ENCODE assay signal across 9 cellular contexts in genomic region chr13:53151692-53152421, GRCh38.
DNase-seq lines count a peak whose midpoint lies in the region; ATAC-seq and TF ChIP-seq lines count a peak whose summit lies in the region.
"Had no signal": no experiment of that assay in that cellular context is flagged by ENCODE, and none has a peak within 500 bp of the region (broad histone marks: within the 10 kb centered on the region; RNA-seq: fewer than 3 reads in every experiment).

No MANE protein-coding gene starts in this region.

- H3K4me3 ChIP-seq in thoracic aorta = no peak overlapping the region

- peaks cover 2% of the 10 kb centered on the region for H3K4me1 Mint-ChIP-seq in activated T-cell treated with anti-CD3 and anti-CD28 coated beads, Interleukin-2, amount 50 U/mL, for 24 hours (ENCODE audit: low read depth)
- H3K4me1 Mint-ChIP-seq in brain = peaks cover 15% of the 10 kb centered on the region

- no peaks in the 10 kb centered on the region for H3K9me3 ChIP-seq in thoracic aorta

- peaks cover 6% of the 10 kb centered on the region for H3K9me3 Mint-ChIP-seq in activated T-cell treated with anti-CD3 and anti-CD28 coated beads, Interleukin-2, amount 50 U/mL, for 24 hours
- peaks cover 0 to 7% (median 3%) of the 10 kb centered on the region in 5 experiments for H3K9me3 Mint-ChIP-seq in brain

- H3K27ac ChIP-seq in thoracic aorta = no peak overlapping the region

- no peak overlapping the region for H3K4me3 Mint-ChIP-seq in activated T-cell treated with anti-CD3 and anti-CD28 coated beads, Interleukin-2, amount 50 U/mL, for 24 hours
- H3K4me3 Mint-ChIP-seq in brain = no peak overlapping the region

- TF ChIP-seq CTCF in brain (conservative IDR thresholded peaks at IDR 0.05) = peak; percentile 76 to 85
- TF ChIP-seq CTCF in thoracic aorta (IDR thresholded peaks at IDR 0.05) = peak; percentile 43

- no peaks in the 10 kb centered on the region for H3K36me3 ChIP-seq in thoracic aorta

- H3K27me3 ChIP-seq in thoracic aorta (replicated peaks; ENCODE audit: insufficient read depth) = no peaks in the 10 kb centered on the region

- DNase-seq in activated T-cell treated with anti-CD3 and anti-CD28 coated beads for 4 hours = peak; percentile 2
- DNase-seq in activated T-cell treated with anti-CD3 and anti-CD28 coated beads, Interleukin-2, amount 50 U/mL, for 24 hours = no peak
- DNase-seq in HT1080 (ENCODE audit: low read depth) = peak; percentile 65
- DNase-seq in NOMO-1 treated with DMSO at 0.1 percent for 48 hours (lab: John Stamatoyannopoulos, UW; ENCODE audit: unreplicated experiment) = peak; percentile 42
- peak; percentile 88 for DNase-seq in left kidney (ENCODE audit: low read depth, low spot score)
- no peak for DNase-seq in thoracic aorta (ENCODE audit: low spot score)
- DNase-seq: left cardiac atrium had no signal

- no peaks in the 10 kb centered on the region for H3K36me3 Mint-ChIP-seq in activated T-cell treated with anti-CD3 and anti-CD28 coated beads, Interleukin-2, amount 50 U/mL, for 24 hours (ENCODE audit: low read depth)
- no peaks in the 10 kb centered on the region for H3K36me3 Mint-ChIP-seq in brain

- H3K27me3 Mint-ChIP-seq in activated T-cell treated with anti-CD3 and anti-CD28 coated beads, Interleukin-2, amount 50 U/mL, for 24 hours = peaks cover 5% of the 10 kb centered on the region
- peaks cover 34% of the 10 kb centered on the region for H3K27me3 Mint-ChIP-seq in brain

- H3K27ac Mint-ChIP-seq in activated T-cell treated with anti-CD3 and anti-CD28 coated beads, Interleukin-2, amount 50 U/mL, for 24 hours = no peak overlapping the region
- H3K27ac Mint-ChIP-seq in brain = peak overlapping the region in 1 of 5 experiments; percentile 1

- H3K4me1 ChIP-seq in thoracic aorta (ENCODE audit: control insufficient read depth in 1 of 2, low read depth in 2 of 2) = no peaks in the 10 kb centered on the region

- ATAC-seq in GM21576 (IDR thresholded peaks at IDR 0.05; ENCODE audit: unreplicated experiment) = peak; percentile 78
- ATAC-seq in thoracic aorta (ENCODE audit: insufficient number of reproducible peaks, low FRiP score, low read depth) = no peak

Comparison
In these comparisons a context has a peak if more than half of its experiments do, and no peak if none do; other contexts are left out.
1. DNase-seq: peak in activated T-cell treated with anti-CD3 and anti-CD28 coated beads for 4 hours (single experiment), HT1080 (single experiment), NOMO-1 treated with DMSO at 0.1 percent for 48 hours (single experiment) and left kidney (single experiment); none in activated T-cell treated with anti-CD3 and anti-CD28 coated beads, Interleukin-2, amount 50 U/mL, for 24 hours (single experiment) and thoracic aorta (single experiment).